In the genomic region with DNA sequence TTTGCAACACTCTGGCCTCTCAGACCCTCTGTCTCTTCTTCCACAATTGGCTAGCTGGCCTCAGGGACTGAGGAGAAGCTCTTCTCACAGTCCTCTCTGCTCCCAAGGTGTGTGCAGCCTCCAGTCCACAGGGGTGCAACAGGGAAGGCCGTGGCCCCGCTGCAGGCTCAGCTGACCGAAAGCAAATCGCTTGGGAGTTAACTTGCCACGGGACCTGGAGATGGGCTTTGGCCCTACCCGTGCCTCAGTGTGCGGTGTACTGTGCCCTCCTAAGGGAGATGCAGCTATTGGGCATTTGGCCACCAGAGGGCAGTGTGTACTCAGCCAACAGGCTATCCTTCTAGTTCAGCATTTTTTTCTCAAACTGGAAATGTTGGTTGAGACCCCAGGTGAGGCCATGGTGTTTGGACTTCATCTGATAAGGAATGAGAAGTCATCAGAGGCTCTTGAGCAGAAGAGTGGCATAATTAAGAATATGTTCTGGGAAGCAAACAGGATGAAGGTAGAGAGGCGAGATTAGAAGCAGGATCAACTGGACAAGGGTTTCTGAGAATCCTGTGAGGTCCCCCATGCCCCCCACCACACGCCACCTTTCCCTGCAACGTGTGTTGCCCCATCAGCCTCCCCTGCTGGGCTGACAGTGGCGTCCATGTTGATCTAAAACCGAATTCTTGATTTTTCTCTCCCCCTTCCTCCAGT, we compare ENCODE assay signal across 9 cellular contexts. TPM values are rescaled to one million over a fixed set of nuclear protein-coding genes. Genes with fewer than 3 reads are reported as not detected.
DNase-seq lines count a peak whose midpoint lies in the region; ATAC-seq and TF ChIP-seq lines count a peak whose summit lies in the region.
"Had no signal": no experiment of that assay in that cellular context is flagged by ENCODE, and none has a peak within 500 bp of the region (broad histone marks: within the 10 kb centered on the region; RNA-seq: fewer than 3 reads in every experiment).

No MANE protein-coding gene starts in this region.

- peak overlapping the region; percentile 68 for H2AK5ac ChIP-seq in IMR-90 (ENCODE audit: low read depth, low read length)

- H2BK5ac ChIP-seq in IMR-90 (ENCODE audit: low read depth, low read length, poor library complexity, severe bottlenecking), result no peak overlapping the region

- H3K4me3 ChIP-seq in DOHH2 (ENCODE audit: low read length) (no peak overlapping the region), IMR-90 (ENCODE audit: insufficient read depth, low read depth, low read length) (no peak overlapping the region), PC-3 (ENCODE audit: low read length) (no peak overlapping the region)

- no peak overlapping the region for H3K23ac ChIP-seq in IMR-90 (ENCODE audit: low read depth, low read length)

- dilution Hi-C loops in IMR-90 (cut with HindIII; ENCODE audit: low sequenced_read_pairs, unreplicated experiment), result no loop called here

- H3K4me1 Mint-ChIP-seq in natural killer cell treated with Interleukin-12 subunit alpha and Interleukin-12 subunit beta and Interleukin-15 and Interleukin-18, amount 100 ng/mL, for 72 hours (ENCODE audit: low read depth in 2 of 2), result no peaks in the 10 kb centered on the region

- no peaks in the 10 kb centered on the region for H3K9me3 Mint-ChIP-seq in natural killer cell treated with Interleukin-12 subunit alpha and Interleukin-12 subunit beta and Interleukin-15 and Interleukin-18, amount 100 ng/mL, for 72 hours
- H3K9me3 Mint-ChIP-seq: dendritic cell treated with granulocyte-macrophage colony-stimulating factor and Interleukin-4, amounts not matched to agents 40 ng/mL and 50 ng/mL, for 4 days had no signal

- H4K20me1 ChIP-seq in DOHH2 (ENCODE audit: control insufficient read depth, insufficient read depth, low read depth, low read length), result no peaks in the 10 kb centered on the region
- H4K20me1 ChIP-seq in IMR-90 (ENCODE audit: insufficient read depth, low read length), result no peaks in the 10 kb centered on the region
- no peaks in the 10 kb centered on the region for H4K20me1 ChIP-seq in PC-3 (ENCODE audit: low read length)

- H3K4me2 ChIP-seq in DOHH2 (ENCODE audit: low read length) (no peak overlapping the region), IMR-90 (ENCODE audit: low read depth, low read length) (no peak overlapping the region), PC-3 (ENCODE audit: low read length) (0 out of 2 replicates have a peak overlapping the region, but pooled peaks have one; percentile 35)

- H3K4me1 ChIP-seq in DOHH2 (ENCODE audit: control insufficient read depth, low read length) (peaks cover 8% of the 10 kb centered on the region), IMR-90 (ENCODE audit: control insufficient read depth, insufficient read depth, low read length) (peaks cover 18% of the 10 kb centered on the region), PC-3 (ENCODE audit: insufficient read depth, low read length) (peaks cover 6% of the 10 kb centered on the region)

- H2AK9ac ChIP-seq in IMR-90 (replicated peaks; ENCODE audit: low read depth, low read length, poor library complexity), result peak overlapping the region; percentile 86

- peak overlapping the region; percentile 80 for H2BK120ac ChIP-seq in IMR-90 (ENCODE audit: low read depth, low read length)

- WGBS in IMR-90 (ENCODE audit: extremely low coverage in 2 of 2, insufficient read length in 1 of 2), 2 experiments, result 17% methylated on average over 11 of the region's 12 CpGs; no CpG with 5 or more reads in 1 of the 2 experiments

- H3K9me1 ChIP-seq in IMR-90 (ENCODE audit: insufficient read depth, low read length), result peaks cover under 1% of the 10 kb centered on the region; the same call in 1 of the 2 replicates

- TF ChIP-seq RAD21 in IMR-90 (IDR thresholded peaks at IDR 0.05; ENCODE audit: low read length), result peak; percentile 98

- peak overlapping the region; percentile 51; the same call in 1 of the 2 replicates for H4K91ac ChIP-seq in IMR-90 (ENCODE audit: insufficient read depth, low read depth, low read length)

- no peak overlapping the region for H3K27ac ChIP-seq in DOHH2 (ENCODE audit: low read depth, low read length)
- no peak overlapping the region for H3K27ac ChIP-seq in IMR-90 (ENCODE audit: insufficient read depth, low read length)
- no peak overlapping the region for H3K27ac ChIP-seq in PC-3 (ENCODE audit: low read length)

- BruUV-seq in IMR-90 (replicated peaks; lab: Mats Ljungman, UMichigan) (no TSS peak), PC-3 (replicated peaks; lab: Mats Ljungman, UMichigan) (no TSS peak)

- no peaks in the 10 kb centered on the region for H3K36me3 Mint-ChIP-seq in natural killer cell treated with Interleukin-12 subunit alpha and Interleukin-12 subunit beta and Interleukin-15 and Interleukin-18, amount 100 ng/mL, for 72 hours

- no peak overlapping the region for H3K27ac Mint-ChIP-seq in natural killer cell treated with Interleukin-12 subunit alpha and Interleukin-12 subunit beta and Interleukin-15 and Interleukin-18, amount 100 ng/mL, for 72 hours
- H3K27ac Mint-ChIP-seq: dendritic cell treated with granulocyte-macrophage colony-stimulating factor and Interleukin-4, amounts not matched to agents 40 ng/mL and 50 ng/mL, for 4 days had no signal

- 0 out of 2 replicates have a peak overlapping the region, but pooled peaks have one; percentile 18 for H3K56ac ChIP-seq in IMR-90 (ENCODE audit: extremely low read depth, insufficient read depth, low read length)

- DNase-seq in IMR-90 (peak; percentile 70), PC-3 (peak; percentile 89), activated T-cell treated with anti-CD3 and anti-CD28 coated beads for 4 hours (peak; percentile 85), fibroblast of gingiva (ENCODE audit: low read depth) (peak; percentile 44)
- peak; percentile 82 for DNase-seq in natural killer cell treated with Interleukin-12 subunit alpha and Interleukin-12 subunit beta and Interleukin-15 and Interleukin-18, amount 100 ng/mL, for 72 hours (ENCODE audit: low spot score)
- DNase-seq in stimulated activated naive CD4-positive, alpha-beta T cell (lab: John Stamatoyannopoulos, UW), result peak; percentile 54 to 87 (median 73)

- POLR2A ChIA-PET in IMR-90 (lab: Charles Lee; ENCODE audit: unreplicated experiment), result interaction anchor here (0.5 kb wide), 1 partner anchor 217 kb away, joined by 5 read pairs; no protein-coding TSS in a partner anchor
- POLR2A ChIA-PET in PC-3 (lab: Charles Lee; ENCODE audit: unreplicated experiment), result no interaction called here

- H3K27me3 ChIP-seq in DOHH2 (ENCODE audit: control insufficient read depth, low read length) (no peaks in the 10 kb centered on the region), IMR-90 (ENCODE audit: control insufficient read depth, insufficient read depth, low read length) (no peaks in the 10 kb centered on the region), PC-3 (ENCODE audit: low read length) (no peaks in the 10 kb centered on the region)

- peak overlapping the region; percentile 75; the same call in 2 of the 3 replicates for H2BK15ac ChIP-seq in IMR-90 (ENCODE audit: low read depth, low read length)

- no peak overlapping the region for H4K5ac ChIP-seq in IMR-90 (ENCODE audit: low read depth, low read length)

- peak overlapping the region; percentile 83 for H2BK20ac ChIP-seq in IMR-90 (ENCODE audit: low read depth, low read length)

- intact Hi-C loops in IMR-90 (cut with micrococcal nuclease) (loop anchor here (1.0 to 10.0 kb wide), 4 partner anchors 131 to 312 kb away; partner anchors contain the start of gene CDC20), PC-3 (cut with micrococcal nuclease) (loop anchor here (1.0 to 5.0 kb wide), 4 partner anchors 156 to 300 kb away; no protein-coding TSS in a partner anchor)

- H3K27me3 Mint-ChIP-seq in natural killer cell treated with Interleukin-12 subunit alpha and Interleukin-12 subunit beta and Interleukin-15 and Interleukin-18, amount 100 ng/mL, for 72 hours, result peaks cover 4 to 6% of the 10 kb centered on the region in 2 donors

- H4K8ac ChIP-seq in IMR-90 (ENCODE audit: low read depth in 2 of 2, low read length in 2 of 2), result peak overlapping the region in 1 of 2 experiments; percentile 70; a peak in 1 of 4 replicates

- 0 out of 2 replicates have a peak, but pooled peaks have one; percentile 45 for TF ChIP-seq POLR2A in IMR-90 (IDR thresholded peaks at IDR 0.05; ENCODE audit: low read depth, low read length)

- CTCF ChIA-PET in IMR-90 (lab: Yijun Ruan, JAX), result interaction anchor here (0.6 to 1.5 kb wide), 10 partner anchors 9 to 314 kb away, joined by 3 to 10 read pairs (median 4); partner anchors contain the start of gene CDC20
- CTCF ChIA-PET in PC-3 (lab: Charles Lee), result interaction anchor here (0.5 to 1.9 kb wide), 7 partner anchors 20 to 228 kb away, joined by 3 to 23 read pairs (median 4); partner anchors contain the start of gene ELOVL1

- 0 out of 2 replicates have a peak overlapping the region, but pooled peaks have one; percentile 38 for H3K14ac ChIP-seq in IMR-90 (replicated peaks; ENCODE audit: low read depth, low read length)

- no peak overlapping the region for H3K9ac ChIP-seq in IMR-90 (ENCODE audit: low read depth, low read length)
- no peak overlapping the region for H3K9ac ChIP-seq in PC-3 (ENCODE audit: low read length)

- H3K79me2 ChIP-seq in DOHH2 (ENCODE audit: control insufficient read depth, low read length) (no peaks in the 10 kb centered on the region), PC-3 (ENCODE audit: low read length) (no peaks in the 10 kb centered on the region)

- H3K4me3 Mint-ChIP-seq in natural killer cell treated with Interleukin-12 subunit alpha and Interleukin-12 subunit beta and Interleukin-15 and Interleukin-18, amount 100 ng/mL, for 72 hours, result no peak overlapping the region
- H3K4me3 Mint-ChIP-seq: dendritic cell treated with granulocyte-macrophage colony-stimulating factor and Interleukin-4, amounts not matched to agents 40 ng/mL and 50 ng/mL, for 4 days had no signal

- no peaks in the 10 kb centered on the region for H3F3A ChIP-seq in DOHH2 (ENCODE audit: control insufficient read depth, insufficient read depth)
- no peaks in the 10 kb centered on the region for H3F3A ChIP-seq in PC-3 (ENCODE audit: low read length, unreplicated experiment)

- no peaks in the 10 kb centered on the region for H3K36me3 ChIP-seq in DOHH2 (ENCODE audit: control insufficient read depth, low read length)
- H3K36me3 ChIP-seq in IMR-90 (ENCODE audit: control insufficient read depth, insufficient read depth, low read length), result no peaks in the 10 kb centered on the region
- H3K36me3 ChIP-seq in PC-3 (ENCODE audit: low read depth, low read length), result no peaks in the 10 kb centered on the region

- 0 out of 4 replicates have a peak, but pooled peaks cover 0 to under 1% of the 10 kb centered on the region in 2 experiments for H3K79me1 ChIP-seq in IMR-90 (ENCODE audit: low read depth in 1 of 2, low read length in 2 of 2)

- TF ChIP-seq CTCF in DOHH2 (IDR thresholded peaks at IDR 0.05; ENCODE audit: low read depth, low read length, poor library complexity, severe bottlenecking), result peak; percentile 90
- peak; percentile 92 for TF ChIP-seq CTCF in IMR-90 (conservative IDR thresholded peaks at IDR 0.05; ENCODE audit: low read depth, low read length)
- peak; percentile 96 for TF ChIP-seq CTCF in PC-3 (conservative IDR thresholded peaks at IDR 0.05; ENCODE audit: low read depth, low read length)

- peak overlapping the region; percentile 90 for H2AFZ ChIP-seq in IMR-90 (replicated peaks; ENCODE audit: low read length, poor library complexity)
- H2AFZ ChIP-seq in PC-3 (ENCODE audit: low read length), result peak overlapping the region; percentile 61; the same call in 1 of the 2 replicates

- H3K9me2 ChIP-seq in DOHH2 (replicated peaks; ENCODE audit: control insufficient read depth, low read length) (no peaks in the 10 kb centered on the region), PC-3 (replicated peaks; ENCODE audit: low read length) (no peaks in the 10 kb centered on the region)

- H3K9me3 ChIP-seq in DOHH2 (ENCODE audit: control insufficient read depth, insufficient read depth, low read length) (no peaks in the 10 kb centered on the region), IMR-90 (ENCODE audit: control insufficient read depth, insufficient read depth, low read length) (no peaks in the 10 kb centered on the region), PC-3 (ENCODE audit: low read length) (no peaks in the 10 kb centered on the region)

- peak overlapping the region; percentile 73 for H3K4ac ChIP-seq in IMR-90 (ENCODE audit: low read depth, low read length)

- ATAC-seq in IMR-90 (ENCODE audit: low read depth) (peak; percentile 81), PC-3 (peak; percentile 94), GM18873 (IDR thresholded peaks at IDR 0.05; ENCODE audit: low FRiP score, unreplicated experiment) (no peak)
- ATAC-seq in natural killer cell treated with Interleukin-12 subunit alpha and Interleukin-12 subunit beta and Interleukin-15 and Interleukin-18, amount 100 ng/mL, for 72 hours, result peak; percentile 78 to 82

- in situ Hi-C loops in IMR-90 (cut with MboI; ENCODE audit: low sequenced_read_pairs), result loop anchor here (5.0 kb wide), 1 partner anchor 185 kb away; no protein-coding TSS in a partner anchor

- no peak overlapping the region for H3K18ac ChIP-seq in IMR-90 (ENCODE audit: low read depth, low read length)

RNA-seq across cellular contexts. Expression of gene TMEM125, which starts 42.5 kb away (rescaled TPM):
- total RNA-seq in IMR-90 (2012; rRNA removed) (under 0.01 TPM in 1 of 2 replicates, not detected in the other), PC-3 (2014; rRNA removed) (8.6 and 9.8 TPM in 2 replicates)
- polyA plus RNA-seq in IMR-90 (2012; rRNA removed), result 0.03 and 0.10 TPM in 2 replicates
- polyA plus RNA-seq in IMR-90 (2012; cell fraction: cytosol; rRNA removed), result 0.09 and 0.14 TPM in 2 replicates
- 0.06 and 0.24 TPM in 2 replicates for polyA plus RNA-seq in IMR-90 (2012; cell fraction: nucleus; rRNA removed; ENCODE audit: low replicate concordance)
- total RNA-seq in natural killer cell treated with Interleukin-12 subunit alpha and Interleukin-12 subunit beta and Interleukin-15 and Interleukin-18, amount 100 ng/mL, for 72 hours, result not detected

RNA-seq across cellular contexts. Expression of gene CFAP57, which starts 55.2 kb away (rescaled TPM):
- total RNA-seq in IMR-90 (2012; rRNA removed) (0.28 and 0.36 TPM in 2 replicates), PC-3 (2014; rRNA removed) (1.2 and 2.6 TPM in 2 replicates)
- polyA plus RNA-seq in IMR-90 (2012; rRNA removed), result 0.19 and 0.29 TPM in 2 replicates
- 0.11 TPM in 2 replicates for polyA plus RNA-seq in IMR-90 (2012; cell fraction: cytosol; rRNA removed)
- 0.50 and 2.7 TPM in 2 replicates for polyA plus RNA-seq in IMR-90 (2012; cell fraction: nucleus; rRNA removed; ENCODE audit: low replicate concordance)
- under 1 TPM in 1 of 2 donors, not detected in 1; 0.25 TPM for total RNA-seq in natural killer cell treated with Interleukin-12 subunit alpha and Interleukin-12 subunit beta and Interleukin-15 and Interleukin-18, amount 100 ng/mL, for 72 hours

RNA-seq across cellular contexts. Expression of gene EBNA1BP2, which starts 55.2 kb away (rescaled TPM):
- total RNA-seq in IMR-90 (2012; rRNA removed) (135 and 173 TPM in 2 replicates), PC-3 (2014; rRNA removed) (274 and 338 TPM in 2 replicates)
- 79.0 and 82.8 TPM in 2 replicates for polyA plus RNA-seq in IMR-90 (2012; rRNA removed)
- polyA plus RNA-seq in IMR-90 (2012; cell fraction: cytosol; rRNA removed), result 39.0 and 98.0 TPM in 2 replicates
- 35.8 and 55.8 TPM in 2 replicates for polyA plus RNA-seq in IMR-90 (2012; cell fraction: nucleus; rRNA removed; ENCODE audit: low replicate concordance)
- total RNA-seq in natural killer cell treated with Interleukin-12 subunit alpha and Interleukin-12 subunit beta and Interleukin-15 and Interleukin-18, amount 100 ng/mL, for 72 hours, result 100 to 1,000 TPM in 1 of 2 donors, 10 to 100 TPM in 1; 76.4 to 152 TPM

RNA-seq across cellular contexts. Expression of gene C1orf210, which starts 58.1 kb away (rescaled TPM):
- total RNA-seq in IMR-90 (2012; rRNA removed) (not detected in 2 replicates), PC-3 (2014; rRNA removed) (10.4 and 17.8 TPM in 2 replicates)
- not detected in 2 replicates for polyA plus RNA-seq in IMR-90 (2012; rRNA removed)
- 0.05 TPM in 1 of 2 replicates, not detected in the other for polyA plus RNA-seq in IMR-90 (2012; cell fraction: cytosol; rRNA removed)
- polyA plus RNA-seq in IMR-90 (2012; cell fraction: nucleus; rRNA removed; ENCODE audit: low replicate concordance), result not detected in 2 replicates
- not detected for total RNA-seq in natural killer cell treated with Interleukin-12 subunit alpha and Interleukin-12 subunit beta and Interleukin-15 and Interleukin-18, amount 100 ng/mL, for 72 hours
